ENCODE assay signal across 14 cellular contexts in genomic region chr3:32842531-32842931, GRCh38. TPM values are rescaled to one million over a fixed set of nuclear protein-coding genes. Genes with fewer than 3 reads are reported as not detected.
DNase-seq lines count a peak whose midpoint lies in the region; ATAC-seq and TF ChIP-seq lines count a peak whose summit lies in the region.
"Had no signal": no experiment of that assay in that cellular context is flagged by ENCODE, and none has a peak within 500 bp of the region (broad histone marks: within the 10 kb centered on the region; RNA-seq: fewer than 3 reads in every experiment).

No MANE protein-coding gene starts in this region.

- H3K4me2 ChIP-seq in BLaER1 treated with 17β-estradiol and CSF1 and Interleukin-3, amounts not matched to agents 10 nM and 100 nM: peak overlapping the region; percentile 35 to 81 (median 67); a peak in 21 of 22 replicates
- H3K4me2 ChIP-seq in hepatocyte: peak overlapping the region; percentile 70

- H3K4me3 Mint-ChIP-seq in mesothelial cell of epicardium: no peak overlapping the region
- H3K4me3 Mint-ChIP-seq: activated CD4-positive, alpha-beta T cell treated with anti-CD3 and anti-CD28 coated beads for 36 hours; activated naive CD4-positive, alpha-beta T cell treated with anti-CD3 and anti-CD28 coated beads, Interleukin-2, amount 10 ng/mL, durations not matched to agents 7 days and 5 days had no signal

- no peaks in the 10 kb centered on the region for H3K9me2 ChIP-seq in hepatocyte (replicated peaks; ENCODE audit: insufficient read depth)

- no peaks in the 10 kb centered on the region for H4K20me1 ChIP-seq in BLaER1 treated with 17β-estradiol and CSF1 and Interleukin-3, amounts not matched to agents 10 nM and 100 nM
- no peaks in the 10 kb centered on the region for H4K20me1 ChIP-seq in hepatocyte (ENCODE audit: insufficient read depth, poor library complexity, severe bottlenecking)

- no peaks in the 10 kb centered on the region for H3K36me3 ChIP-seq in BLaER1 treated with 17β-estradiol and CSF1 and Interleukin-3, amounts not matched to agents 10 nM and 100 nM
- no peaks in the 10 kb centered on the region for H3K36me3 ChIP-seq in hepatocyte (replicated peaks; ENCODE audit: insufficient read depth, low read depth)
- H3K36me3 ChIP-seq: pancreas, SJCRH30 had no signal

- H2AFZ ChIP-seq in hepatocyte: no peak overlapping the region

- peaks cover 47% of the 10 kb centered on the region for H3K4me1 Mint-ChIP-seq in mesothelial cell of epicardium

- ATAC-seq in GM19463 (IDR thresholded peaks at IDR 0.05; ENCODE audit: unreplicated experiment) (peak; percentile 49), GM18505 (IDR thresholded peaks at IDR 0.05; ENCODE audit: unreplicated experiment) (no peak), left lobe of liver (no peak)
- ATAC-seq: activated CD4-positive, alpha-beta T cell treated with anti-CD3 and anti-CD28 coated beads for 36 hours; left ventricle myocardium superior; pancreas had no signal

- TF ChIP-seq CTCF in hepatocyte (IDR thresholded peaks at IDR 0.05; ENCODE audit: poor library complexity) (no peak), mesothelial cell of epicardium (IDR thresholded peaks at IDR 0.05; ENCODE audit: unreplicated experiment) (no peak)

- no peak overlapping the region for H3K4me3 ChIP-seq in BLaER1 treated with 17β-estradiol and CSF1 and Interleukin-3, amounts not matched to agents 10 nM and 100 nM
- no peak overlapping the region for H3K4me3 ChIP-seq in hepatocyte
- H3K4me3 ChIP-seq: pancreas, SJCRH30 had no signal

- 51% methylated on average over 3 of the region's 3 CpGs for WGBS in hepatocyte (ENCODE audit: low lambda C conversion rate, missing lambda C conversion rate)

- H3K79me2 ChIP-seq in hepatocyte: peaks cover 80% of the 10 kb centered on the region

- H3K27ac ChIP-seq in BLaER1 treated with 17β-estradiol and CSF1 and Interleukin-3, amounts not matched to agents 10 nM and 100 nM: peak overlapping the region in 1 of 11 experiments; percentile 10; a peak in 1 of 22 replicates
- H3K27ac ChIP-seq in hepatocyte: peak overlapping the region; percentile 90
- H3K27ac ChIP-seq: pancreas, SJCRH30 had no signal

- no peaks in the 10 kb centered on the region for H3K36me3 Mint-ChIP-seq in mesothelial cell of epicardium
- H3K36me3 Mint-ChIP-seq: activated naive CD4-positive, alpha-beta T cell treated with anti-CD3 and anti-CD28 coated beads, Interleukin-2, amount 10 ng/mL, durations not matched to agents 7 days and 5 days had no signal

- H3K27me3 Mint-ChIP-seq in mesothelial cell of epicardium (ENCODE audit: low read depth): peaks cover 3% of the 10 kb centered on the region
- H3K27me3 Mint-ChIP-seq: activated CD4-positive, alpha-beta T cell treated with anti-CD3 and anti-CD28 coated beads for 36 hours had no signal

- H3K9me3 ChIP-seq in BLaER1 treated with 17β-estradiol and CSF1 and Interleukin-3, amounts not matched to agents 10 nM and 100 nM (replicated peaks in 1 of 11): peaks cover 0 to 10% (median 0%) of the 10 kb centered on the region in 11 experiments; a peak in 2 of 22 replicates
- no peaks in the 10 kb centered on the region for H3K9me3 ChIP-seq in hepatocyte (ENCODE audit: low read depth)
- H3K9me3 ChIP-seq: pancreas, SJCRH30 had no signal

- DNase-seq in NCI-H69 (lab: John Stamatoyannopoulos, UW) (peak; percentile 25), hepatocyte (ENCODE audit: low spot score) (no peak), mesothelial cell of epicardium (ENCODE audit: low spot score in 2 of 2, unreplicated experiment in 2 of 2) (no peak), left lobe of liver (ENCODE audit: low spot score) (no peak), NCI-H146 treated with DMSO at 0.1 percent for 48 hours (lab: John Stamatoyannopoulos, UW; ENCODE audit: unreplicated experiment) (no peak)
- DNase-seq: activated CD4-positive, alpha-beta T cell treated with anti-CD3 and anti-CD28 coated beads for 36 hours; activated naive CD4-positive, alpha-beta T cell treated with anti-CD3 and anti-CD28 coated beads, Interleukin-2, amount 10 ng/mL, durations not matched to agents 7 days and 5 days; foreskin fibroblast; left ventricle myocardium superior; pancreas; SJCRH30 had no signal

- no peak overlapping the region for H3K27ac Mint-ChIP-seq in mesothelial cell of epicardium
- H3K27ac Mint-ChIP-seq: activated CD4-positive, alpha-beta T cell treated with anti-CD3 and anti-CD28 coated beads for 36 hours; activated naive CD4-positive, alpha-beta T cell treated with anti-CD3 and anti-CD28 coated beads, Interleukin-2, amount 10 ng/mL, durations not matched to agents 7 days and 5 days had no signal

- no peaks in the 10 kb centered on the region for H3K27me3 ChIP-seq in BLaER1 treated with 17β-estradiol and CSF1 and Interleukin-3, amounts not matched to agents 10 nM and 100 nM
- H3K27me3 ChIP-seq in hepatocyte: no peaks in the 10 kb centered on the region
- H3K27me3 ChIP-seq: pancreas, SJCRH30 had no signal

- TF ChIP-seq POLR2A in GM18505 (IDR thresholded peaks at IDR 0.05; ENCODE audit: borderline replicate concordance, extremely low read depth, insufficient read depth, insufficient read length): no peak

- peaks cover 3% of the 10 kb centered on the region for H3K9me3 Mint-ChIP-seq in mesothelial cell of epicardium
- H3K9me3 Mint-ChIP-seq: activated naive CD4-positive, alpha-beta T cell treated with anti-CD3 and anti-CD28 coated beads, Interleukin-2, amount 10 ng/mL, durations not matched to agents 7 days and 5 days had no signal

- H3K4me1 ChIP-seq in BLaER1 treated with 17β-estradiol and CSF1 and Interleukin-3, amounts not matched to agents 10 nM and 100 nM: peaks cover 13 to 24% (median 17%) of the 10 kb centered on the region in 10 experiments
- peaks cover 63% of the 10 kb centered on the region for H3K4me1 ChIP-seq in hepatocyte (ENCODE audit: insufficient read depth)
- H3K4me1 ChIP-seq: pancreas, SJCRH30 had no signal

- H3K9ac ChIP-seq in BLaER1 treated with 17β-estradiol and CSF1 and Interleukin-3, amounts not matched to agents 10 nM and 100 nM: no peak overlapping the region

RNA-seq across cellular contexts. Expression of gene TRIM71, which starts 24.7 kb away (rescaled TPM):
- total RNA-seq in hepatocyte (11.5 and 14.5 TPM in 2 replicates), mesothelial cell of epicardium (2.7 to 3.1 TPM (median 3.0 TPM) in 3 replicates), left lobe of liver (0.25 TPM)
- polyA plus RNA-seq in hepatocyte: 1.9 and 2.5 TPM in 2 replicates
- total RNA-seq: left ventricle myocardium superior, SJCRH30 had no signal
